In genomic region chr11:23112987-23113886, GRCh38 we compare ENCODE assay signal across 8 cellular contexts.
DNase-seq lines count a peak whose midpoint lies in the region; ATAC-seq and TF ChIP-seq lines count a peak whose summit lies in the region.

No MANE protein-coding gene starts in this region.

- CTCF ChIA-PET in activated naive CD4-positive, alpha-beta T cell treated with anti-CD3 and anti-CD28 coated beads, Interleukin-2, amount 10 ng/mL, durations not matched to agents 7 days and 5 days (lab: Charles Lee) = interaction anchor here (0.8 to 1.0 kb wide), 2 partner anchors 194 to 238 kb away, joined by 3 to 4 read pairs; no protein-coding TSS in a partner anchor

- peaks cover 3% of the 10 kb centered on the region for H3K36me3 Mint-ChIP-seq in chondrocyte (ENCODE audit: low read depth)
- no peaks in the 10 kb centered on the region for H3K36me3 Mint-ChIP-seq in activated naive CD4-positive, alpha-beta T cell treated with anti-CD3 and anti-CD28 coated beads, Interleukin-2, amount 10 ng/mL, durations not matched to agents 7 days and 5 days

- DNase-seq in AG10803 (ENCODE audit: low read depth) = peak; percentile 33
- DNase-seq in NCI-H748 (lab: John Stamatoyannopoulos, UW; ENCODE audit: unreplicated experiment) = peak; percentile 66
- no peak for DNase-seq in chondrocyte (ENCODE audit: low spot score)
- DNase-seq in lower lobe of right lung = no peak
- DNase-seq in NK-92 treated with Interleukin-12 subunit alpha and Interleukin-12 subunit beta, amount 100 ng/mL, for 24 hours (lab: John Stamatoyannopoulos, UW) = no peak
- DNase-seq in activated naive CD4-positive, alpha-beta T cell treated with anti-CD3 and anti-CD28 coated beads, Interleukin-2, amount 10 ng/mL, durations not matched to agents 7 days and 5 days = no peak

- H3K4me3 ChIP-seq in AG10803 (ENCODE audit: low read length) (no peak overlapping the region), lower lobe of right lung (no peak overlapping the region)

- intact Hi-C loops in lower lobe of right lung (cut with DNase I) = no loop called here

- H3K27me3 ChIP-seq in lower lobe of right lung (ENCODE audit: low read depth) = no peaks in the 10 kb centered on the region

- no peak overlapping the region for H3K27ac ChIP-seq in lower lobe of right lung

- H3K27ac Mint-ChIP-seq in chondrocyte (ENCODE audit: unreplicated experiment) = peak overlapping the region; percentile 34
- H3K27ac Mint-ChIP-seq in activated naive CD4-positive, alpha-beta T cell treated with anti-CD3 and anti-CD28 coated beads, Interleukin-2, amount 10 ng/mL, durations not matched to agents 7 days and 5 days = no peak overlapping the region

- H3K36me3 ChIP-seq in lower lobe of right lung = no peaks in the 10 kb centered on the region

- TF ChIP-seq CTCF in AG10803 (conservative IDR thresholded peaks at IDR 0.05; ENCODE audit: low read length) = peak; percentile 66
- peak; percentile 90 for TF ChIP-seq CTCF in chondrocyte (IDR thresholded peaks at IDR 0.05)
- TF ChIP-seq CTCF in lower lobe of right lung (IDR thresholded peaks at IDR 0.05) = peak; percentile 38

- peaks cover 15% of the 10 kb centered on the region for H3K4me1 Mint-ChIP-seq in chondrocyte (ENCODE audit: low read depth)
- no peaks in the 10 kb centered on the region for H3K4me1 Mint-ChIP-seq in activated naive CD4-positive, alpha-beta T cell treated with anti-CD3 and anti-CD28 coated beads, Interleukin-2, amount 10 ng/mL, durations not matched to agents 7 days and 5 days

- peaks cover 7% of the 10 kb centered on the region for H3K9me3 Mint-ChIP-seq in chondrocyte (ENCODE audit: low read depth)
- peaks cover 4% of the 10 kb centered on the region for H3K9me3 Mint-ChIP-seq in activated naive CD4-positive, alpha-beta T cell treated with anti-CD3 and anti-CD28 coated beads, Interleukin-2, amount 10 ng/mL, durations not matched to agents 7 days and 5 days

- H3K4me1 ChIP-seq in lower lobe of right lung = no peaks in the 10 kb centered on the region

- ATAC-seq in GM18867 (IDR thresholded peaks at IDR 0.05; ENCODE audit: unreplicated experiment) = peak; percentile 63
- peak; percentile 55 for ATAC-seq in HG03565 (IDR thresholded peaks at IDR 0.05; ENCODE audit: unreplicated experiment)
- ATAC-seq in lower lobe of right lung = peak; percentile 48 to 82

- H3K4me3 Mint-ChIP-seq in chondrocyte (ENCODE audit: unreplicated experiment) = no peak overlapping the region
- H3K4me3 Mint-ChIP-seq in activated naive CD4-positive, alpha-beta T cell treated with anti-CD3 and anti-CD28 coated beads, Interleukin-2, amount 10 ng/mL, durations not matched to agents 7 days and 5 days = no peak overlapping the region

- H3K27me3 Mint-ChIP-seq in chondrocyte (ENCODE audit: low read depth) = peaks cover 3% of the 10 kb centered on the region
- no peaks in the 10 kb centered on the region for H3K27me3 Mint-ChIP-seq in activated naive CD4-positive, alpha-beta T cell treated with anti-CD3 and anti-CD28 coated beads, Interleukin-2, amount 10 ng/mL, durations not matched to agents 7 days and 5 days

- no peaks in the 10 kb centered on the region for H3K9me3 ChIP-seq in lower lobe of right lung

Comparison
In these comparisons a context has a peak if more than half of its experiments do, and no peak if none do; other contexts are left out.
1. DNase-seq: peak in AG10803 (single experiment) and NCI-H748 (single experiment); none in chondrocyte (single experiment), lower lobe of right lung (single experiment), NK-92 treated with Interleukin-12 subunit alpha and Interleukin-12 subunit beta, amount 100 ng/mL, for 24 hours (single experiment) and activated naive CD4-positive, alpha-beta T cell treated with anti-CD3 and anti-CD28 coated beads, Interleukin-2, amount 10 ng/mL, durations not matched to agents 7 days and 5 days (single experiment).
2. CTCF ChIP-seq: peak in every context shown above with its lines; median percentile 90 in chondrocyte; 66 in AG10803; 38 in lower lobe of right lung.
3. Peak in every context shown above with its lines, with median percentiles within 50 percentile points of each other: ATAC-seq.